In the genomic region with DNA sequence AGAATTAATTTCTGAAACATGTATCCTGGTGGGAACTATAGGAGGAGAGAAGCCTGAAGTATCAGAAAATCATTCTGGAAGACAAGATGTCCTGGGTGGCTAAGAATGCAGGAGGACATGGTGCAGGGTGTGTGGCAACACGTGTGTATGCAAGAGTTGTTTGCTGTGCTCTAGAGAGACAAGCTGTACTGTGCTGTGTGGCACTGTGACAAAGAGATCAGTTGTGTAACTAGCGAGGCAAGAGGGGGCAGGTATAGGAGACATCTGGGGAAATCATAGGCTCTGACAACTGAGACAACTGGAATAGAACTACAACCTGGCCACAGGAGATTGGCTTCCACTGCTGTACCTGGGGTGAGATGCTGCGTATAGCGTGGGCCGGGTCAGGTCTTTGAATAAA, we compare ENCODE assay signal across 30 cellular contexts. TPM values are rescaled to one million over a fixed set of nuclear protein-coding genes. Genes with fewer than 3 reads are reported as not detected.
"Had no signal": no experiment of that assay in that cellular context is flagged by ENCODE, and none has a peak within 500 bp of the region (broad histone marks: within the 10 kb centered on the region; RNA-seq: fewer than 3 reads in every experiment).

No MANE protein-coding gene starts in this region.

- H3K36me3 ChIP-seq: MG63, SJCRH30, WERI-Rb-1 had no signal

- H3K36me3 Mint-ChIP-seq: activated naive CD4-positive, alpha-beta T cell treated with anti-CD3 and anti-CD28 coated beads, Interleukin-2, amount 10 ng/mL, durations not matched to agents 7 days and 5 days; activated naive CD8-positive, alpha-beta T cell had no signal

- H3K27ac Mint-ChIP-seq: activated CD4-positive, alpha-beta T cell treated with anti-CD3 and anti-CD28 coated beads, Interleukin-2, amount 10 ng/mL, durations not matched to agents 7 days and 5 days; activated CD8-positive, alpha-beta T cell treated with anti-CD3 and anti-CD28 coated beads, Interleukin-2, amount 10 ng/mL, durations not matched to agents 7 days and 5 days; activated naive CD4-positive, alpha-beta T cell treated with anti-CD3 and anti-CD28 coated beads, Interleukin-2, amount 10 ng/mL, durations not matched to agents 7 days and 5 days; activated naive CD8-positive, alpha-beta T cell; activated naive CD8-positive, alpha-beta T cell treated with anti-CD3 and anti-CD28 coated beads, Interleukin-2, amount 50 U/mL, for 24 hours; activated T-cell treated with anti-CD3 and anti-CD28 coated beads, Interleukin-2, amount 50 U/mL, for 24 hours; activated T-helper 1 cell treated with anti-CD3 and anti-CD28 coated beads, Interleukin-12 subunit alpha, Interleukin-12 subunit beta, Interleukin-2, Interleukin-4 antibody, amounts not matched to agents 30 ng/mL and 10 ng/mL and 1 ng/mL, durations not matched to agents 14 hours and 24 hours and 36 hours had no signal

- H3K4me3 ChIP-seq: body of pancreas, MG63, SJCRH30, SK-N-MC had no signal

- H3K27ac ChIP-seq: body of pancreas, SJCRH30, SK-N-MC, WERI-Rb-1 had no signal

- FAIRE-seq: astrocyte, bronchial epithelial cell had no signal

- ATAC-seq: activated CD8-positive, alpha-beta T cell treated with anti-CD3 and anti-CD28 coated beads, Interleukin-2, amount 10 ng/mL, durations not matched to agents 7 days and 5 days; activated naive CD8-positive, alpha-beta T cell treated with anti-CD3 and anti-CD28 coated beads, Interleukin-2, amount 50 U/mL, for 24 hours; body of pancreas; Panc1 had no signal

- H3K9me3 ChIP-seq: body of pancreas, MG63, SJCRH30 had no signal

- H3K4me1 Mint-ChIP-seq: activated CD4-positive, alpha-beta T cell treated with anti-CD3 and anti-CD28 coated beads, Interleukin-2, amount 10 ng/mL, durations not matched to agents 7 days and 5 days; activated naive CD4-positive, alpha-beta T cell treated with anti-CD3 and anti-CD28 coated beads, Interleukin-2, amount 10 ng/mL, durations not matched to agents 7 days and 5 days; activated naive CD8-positive, alpha-beta T cell treated with anti-CD3 and anti-CD28 coated beads, Interleukin-2, amount 50 U/mL, for 24 hours had no signal

- H3K4me3 Mint-ChIP-seq: activated CD4-positive, alpha-beta T cell treated with anti-CD3 and anti-CD28 coated beads, Interleukin-2, amount 10 ng/mL, durations not matched to agents 7 days and 5 days; activated CD8-positive, alpha-beta T cell treated with anti-CD3 and anti-CD28 coated beads, Interleukin-2, amount 10 ng/mL, durations not matched to agents 7 days and 5 days; activated naive CD4-positive, alpha-beta T cell treated with anti-CD3 and anti-CD28 coated beads, Interleukin-2, amount 10 ng/mL, durations not matched to agents 7 days and 5 days; activated naive CD8-positive, alpha-beta T cell; activated naive CD8-positive, alpha-beta T cell treated with anti-CD3 and anti-CD28 coated beads, Interleukin-2, amount 50 U/mL, for 24 hours; activated T-cell treated with anti-CD3 and anti-CD28 coated beads, Interleukin-2, amount 50 U/mL, for 24 hours; activated T-helper 1 cell treated with anti-CD3 and anti-CD28 coated beads, Interleukin-12 subunit alpha, Interleukin-12 subunit beta, Interleukin-2, Interleukin-4 antibody, amounts not matched to agents 30 ng/mL and 10 ng/mL and 1 ng/mL, durations not matched to agents 14 hours and 24 hours and 36 hours had no signal

- DNase-seq: activated CD4-positive, alpha-beta T cell treated with anti-CD3 and anti-CD28 coated beads, Interleukin-2, amount 10 ng/mL, durations not matched to agents 7 days and 5 days; activated CD4-positive, alpha-beta T cell treated with anti-CD3 and anti-CD28 coated beads, Interleukin-2, amount 50 U/mL, for 48 hours; activated CD8-positive, alpha-beta T cell treated with anti-CD3 and anti-CD28 coated beads, Interleukin-2, amount 10 ng/mL, durations not matched to agents 7 days and 5 days; activated naive CD4-positive, alpha-beta T cell treated with anti-CD3 and anti-CD28 coated beads, Interleukin-2, amount 10 ng/mL, durations not matched to agents 7 days and 5 days; activated naive CD8-positive, alpha-beta T cell treated with anti-CD3 and anti-CD28 coated beads, Interleukin-2, amount 50 U/mL, for 24 hours; activated T-cell treated with anti-CD3 and anti-CD28 coated beads, Interleukin-2, amount 50 U/mL, for 24 hours; amniotic stem cell; body of pancreas; Kasumi-1; KG1; MG63; NCI-H1092; NCI-H1436 treated with DMSO at 0.1 percent for 48 hours; NCI-H1694 treated with DMSO at 0.1 percent for 48 hours; NCI-H2029; NCI-H345; NCI-H524 treated with DMSO at 0.1 percent for 48 hours; SHP77; SJCRH30; T1000; WERI-Rb-1 had no signal

- H3K9me3 Mint-ChIP-seq: activated CD4-positive, alpha-beta T cell treated with anti-CD3 and anti-CD28 coated beads, Interleukin-2, amount 10 ng/mL, durations not matched to agents 7 days and 5 days; activated naive CD4-positive, alpha-beta T cell treated with anti-CD3 and anti-CD28 coated beads, Interleukin-2, amount 10 ng/mL, durations not matched to agents 7 days and 5 days; activated naive CD8-positive, alpha-beta T cell treated with anti-CD3 and anti-CD28 coated beads, Interleukin-2, amount 50 U/mL, for 24 hours; activated T-cell treated with anti-CD3 and anti-CD28 coated beads, Interleukin-2, amount 50 U/mL, for 24 hours; activated T-helper 1 cell treated with anti-CD3 and anti-CD28 coated beads, Interleukin-12 subunit alpha, Interleukin-12 subunit beta, Interleukin-2, Interleukin-4 antibody, amounts not matched to agents 30 ng/mL and 10 ng/mL and 1 ng/mL, durations not matched to agents 14 hours and 24 hours and 36 hours had no signal

- H3K27me3 ChIP-seq: body of pancreas, MG63, SJCRH30 had no signal

- H3K4me1 ChIP-seq: body of pancreas, SJCRH30 had no signal

RNA-seq across cellular contexts. Expression of gene ITGA8, which starts 9.3 kb away (rescaled TPM):
- total RNA-seq: activated CD4-positive, alpha-beta T cell treated with anti-CD3 and anti-CD28 coated beads, Interleukin-2, amount 10 ng/mL, durations not matched to agents 7 days and 5 days; activated CD8-positive, alpha-beta T cell treated with anti-CD3 and anti-CD28 coated beads, Interleukin-2, amount 10 ng/mL, durations not matched to agents 7 days and 5 days; activated T-helper 1 cell treated with anti-CD3 and anti-CD28 coated beads, Interleukin-12 subunit alpha, Interleukin-12 subunit beta, Interleukin-2, Interleukin-4 antibody, amounts not matched to agents 30 ng/mL and 10 ng/mL and 1 ng/mL, durations not matched to agents 14 hours and 24 hours and 36 hours; astrocyte; NCI-H460; SJCRH30; T-helper 1 cell treated with Interleukin-12 subunit alpha and Interleukin-12 subunit beta and Interleukin-4 antibody, amounts not matched to agents 30 ng/mL and 1 ng/mL, for 36 hours; T-helper 2 cell treated with Interferon-gamma antibody and Interleukin-4, amounts not matched to agents 100 ng/mL and 5 ng/mL, for 36 hours had no signal
